Comparison of ENCODE assay signal across 1 cellular context in the genomic region with DNA sequence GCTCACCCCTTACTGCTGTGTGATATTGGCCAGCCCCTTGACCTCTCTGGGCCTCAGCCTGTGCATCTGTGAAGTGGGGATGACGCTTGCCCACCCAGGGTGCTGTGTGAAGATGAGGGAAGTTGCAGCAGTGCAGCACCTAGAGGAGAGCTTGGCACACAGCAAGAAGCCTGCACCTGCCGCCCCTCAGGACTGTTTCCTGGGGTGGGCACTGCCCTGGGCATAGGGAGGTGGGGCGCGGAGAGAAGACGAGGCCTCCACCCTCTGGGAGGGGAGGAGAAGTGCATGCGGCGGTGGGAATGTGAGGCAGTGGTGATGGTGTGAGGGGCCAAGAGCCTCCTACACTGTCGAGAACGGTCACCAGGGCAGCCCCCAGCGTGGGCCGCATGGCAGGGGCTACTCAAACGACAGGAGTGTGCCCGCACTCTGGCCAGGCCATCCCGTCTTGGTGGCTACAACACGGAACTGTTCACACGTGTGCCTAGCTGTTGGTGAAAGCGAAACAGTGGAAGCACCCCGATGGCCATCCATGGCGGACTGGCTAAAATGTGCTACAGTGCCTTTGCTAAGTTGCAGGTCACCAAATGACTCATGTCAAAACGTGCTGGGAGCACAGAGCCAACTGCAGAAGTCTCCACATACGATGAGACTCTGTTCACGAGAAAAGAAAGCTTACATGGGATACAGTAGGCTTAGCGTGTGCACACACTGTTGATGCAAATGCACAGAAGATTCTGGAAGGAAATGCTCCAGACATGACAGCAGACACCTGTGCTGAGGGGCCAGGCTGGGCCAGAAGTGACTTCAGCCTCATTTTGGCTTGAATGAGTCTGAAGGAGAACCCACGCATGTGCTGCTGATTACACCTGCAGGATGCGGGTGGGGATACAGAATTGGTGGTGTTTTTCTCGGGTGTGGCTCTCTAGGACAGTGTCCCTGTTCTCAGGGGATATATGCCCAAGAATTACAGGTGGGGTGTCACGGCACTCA.
TF ChIP-seq lines count a peak whose summit lies in the region.

No MANE protein-coding gene starts in this region.

TF ChIP-seq in K562, 482 proteins besides CTCF, POLR2A, EP300 and RAD21:
- 0 out of 2 replicates have a peak, but pooled peaks have one; percentile 6 for TF ChIP-seq PTBP1 (IDR thresholded peaks at IDR 0.05; ENCODE audit: low read depth, low read length)
- peak; percentile 11 for TF ChIP-seq BRD9 (IDR thresholded peaks at IDR 0.05; ENCODE audit: low read depth, partially characterized antibody)
- TF ChIP-seq SMARCA5 (IDR thresholded peaks at IDR 0.05) = peak; percentile 20; the same call in 1 of the 2 replicates
- TF ChIP-seq ZNF133 (CRISPR knock-in tag; IDR thresholded peaks at IDR 0.05) = no peak
- no peak for TF ChIP-seq TAF15 (IDR thresholded peaks at IDR 0.05; ENCODE audit: low read depth, low read length)
- peak; percentile 33 for TF ChIP-seq ZFP36 (IDR thresholded peaks at IDR 0.05; ENCODE audit: low read depth, low read length, partially characterized antibody)
TF ChIP-seq in K562: peak in this region for 4.
